In the genomic region with DNA sequence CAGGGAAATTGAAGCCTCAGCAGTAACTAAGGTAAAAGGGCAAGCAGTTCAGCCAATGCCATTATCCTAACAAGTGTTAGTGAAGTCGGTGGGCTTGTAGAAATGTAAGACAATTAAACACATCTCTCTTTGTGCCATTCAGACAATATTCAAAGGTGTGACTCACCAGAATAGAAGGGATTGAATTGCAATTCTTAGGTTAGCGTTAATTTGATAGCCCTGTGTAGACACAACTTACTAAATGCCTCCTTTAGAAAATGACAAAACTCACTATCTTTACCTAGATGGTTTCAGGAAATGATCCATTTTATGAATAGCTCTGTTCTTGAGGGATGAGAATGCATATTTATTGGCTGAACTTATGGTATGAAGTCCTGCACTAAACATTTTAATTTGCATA, we compare ENCODE assay signal across 25 cellular contexts. TPM values are rescaled to one million over a fixed set of nuclear protein-coding genes. Genes with fewer than 3 reads are reported as not detected.
"Had no signal": no experiment of that assay in that cellular context is flagged by ENCODE, and none has a peak within 500 bp of the region (broad histone marks: within the 10 kb centered on the region; RNA-seq: fewer than 3 reads in every experiment).

No MANE protein-coding gene starts in this region.

- H3K27ac Mint-ChIP-seq: IgD-negative memory B cell, T-cell had no signal

- H3K27me3 Mint-ChIP-seq: IgD-negative memory B cell, T-cell had no signal

- DNase-seq: Kasumi-1, MM.1S, NCI-H1092 treated with DMSO at 0.1 percent for 48 hours, NCI-H1436 treated with DMSO at 0.1 percent for 48 hours, NCI-H1694, NCI-H187 treated with DMSO at 0.1 percent for 48 hours, NCI-H2029 treated with DMSO at 0.1 percent for 48 hours, NCI-H2107, NCI-H226, NCI-H446, NCI-H510A, NCI-H524 treated with DMSO at 0.1 percent for 48 hours, NCI-H69, NCI-H774, Right ventricle myocardium superior, RPMI8226, SIG-M5, SK-N-SH, SW 1271, T-cell had no signal

- H3K4me1 Mint-ChIP-seq: T-cell had no signal

- H3K27ac ChIP-seq: HL-60, KMS-11 had no signal

- H3K4me3 ChIP-seq: K562 had no signal

- H3K9me2 ChIP-seq: SK-N-SH had no signal

- H3K4me2 ChIP-seq: KMS-11, SK-N-SH had no signal

- H3K9me3 Mint-ChIP-seq: IgD-negative memory B cell, T-cell had no signal

- ATAC-seq: K562, T-cell had no signal

- H3K9me3 ChIP-seq: SK-N-SH had no signal

- H3K4me3 Mint-ChIP-seq: IgD-negative memory B cell, T-cell had no signal

RNA-seq across cellular contexts. Expression of gene RPA4, which starts 35.2 kb away (rescaled TPM):
- total RNA-seq: K562, M059J, Right ventricle myocardium superior had no signal
